In the genomic region with DNA sequence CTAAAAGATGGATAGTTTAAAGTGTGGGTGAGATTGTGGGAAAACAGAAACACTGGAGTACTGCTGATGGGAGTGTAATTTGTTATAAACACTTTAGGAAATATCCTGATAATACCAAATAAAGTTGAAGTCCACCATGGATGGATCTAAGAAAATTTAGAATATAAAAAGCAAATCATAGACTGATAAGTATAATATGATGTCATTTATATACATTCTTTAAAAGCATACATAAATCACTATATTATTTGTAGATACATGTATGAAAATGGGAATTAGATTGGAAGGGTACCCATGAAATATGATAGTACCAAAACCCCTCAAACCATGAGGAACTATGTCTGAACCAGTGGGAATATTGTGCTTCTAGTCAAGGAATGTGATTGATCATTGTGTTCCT, we compare ENCODE assay signal across 1 cellular context.
TF ChIP-seq lines count a peak whose summit lies in the region.

No MANE protein-coding gene starts in this region.

TF ChIP-seq in SK-N-SH, 30 proteins besides CTCF, POLR2A, EP300 and RAD21:
- TF ChIP-seq CHD2 (IDR thresholded peaks at IDR 0.05; ENCODE audit: low read length, partially characterized antibody), result no peak
- TF ChIP-seq, protein P1, sequence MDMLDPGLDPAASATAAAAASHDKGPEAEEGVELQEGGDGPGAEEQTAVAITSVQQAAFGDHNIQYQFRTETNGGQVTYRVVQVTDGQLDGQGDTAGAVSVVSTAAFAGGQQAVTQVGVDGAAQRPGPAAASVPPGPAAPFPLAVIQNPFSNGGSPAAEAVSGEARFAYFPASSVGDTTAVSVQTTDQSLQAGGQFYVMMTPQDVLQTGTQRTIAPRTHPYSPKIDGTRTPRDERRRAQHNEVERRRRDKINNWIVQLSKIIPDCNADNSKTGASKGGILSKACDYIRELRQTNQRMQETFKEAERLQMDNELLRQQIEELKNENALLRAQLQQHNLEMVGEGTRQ (IDR thresholded peaks at IDR 0.05; ENCODE audit: borderline replicate concordance, low read depth, low read length), result no peak
- TF ChIP-seq GABPA (IDR thresholded peaks at IDR 0.05; ENCODE audit: low read depth), result no peak
- no peak for TF ChIP-seq JUND (IDR thresholded peaks at IDR 0.05)
- TF ChIP-seq, protein P2, sequence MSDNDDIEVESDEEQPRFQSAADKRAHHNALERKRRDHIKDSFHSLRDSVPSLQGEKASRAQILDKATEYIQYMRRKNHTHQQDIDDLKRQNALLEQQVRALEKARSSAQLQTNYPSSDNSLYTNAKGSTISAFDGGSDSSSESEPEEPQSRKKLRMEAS (IDR thresholded peaks at IDR 0.05; ENCODE audit: low read depth), result no peak
- TF ChIP-seq EZH2phosphoT487 (IDR thresholded peaks at IDR 0.05; ENCODE audit: borderline replicate concordance, low read depth), result no peak
- TF ChIP-seq NFIC (IDR thresholded peaks at IDR 0.05; ENCODE audit: borderline replicate concordance), result no peak
- no peak for TF ChIP-seq TAF1 (IDR thresholded peaks at IDR 0.05; ENCODE audit: borderline replicate concordance, low read depth, low read length)
- TF ChIP-seq, protein P3, sequence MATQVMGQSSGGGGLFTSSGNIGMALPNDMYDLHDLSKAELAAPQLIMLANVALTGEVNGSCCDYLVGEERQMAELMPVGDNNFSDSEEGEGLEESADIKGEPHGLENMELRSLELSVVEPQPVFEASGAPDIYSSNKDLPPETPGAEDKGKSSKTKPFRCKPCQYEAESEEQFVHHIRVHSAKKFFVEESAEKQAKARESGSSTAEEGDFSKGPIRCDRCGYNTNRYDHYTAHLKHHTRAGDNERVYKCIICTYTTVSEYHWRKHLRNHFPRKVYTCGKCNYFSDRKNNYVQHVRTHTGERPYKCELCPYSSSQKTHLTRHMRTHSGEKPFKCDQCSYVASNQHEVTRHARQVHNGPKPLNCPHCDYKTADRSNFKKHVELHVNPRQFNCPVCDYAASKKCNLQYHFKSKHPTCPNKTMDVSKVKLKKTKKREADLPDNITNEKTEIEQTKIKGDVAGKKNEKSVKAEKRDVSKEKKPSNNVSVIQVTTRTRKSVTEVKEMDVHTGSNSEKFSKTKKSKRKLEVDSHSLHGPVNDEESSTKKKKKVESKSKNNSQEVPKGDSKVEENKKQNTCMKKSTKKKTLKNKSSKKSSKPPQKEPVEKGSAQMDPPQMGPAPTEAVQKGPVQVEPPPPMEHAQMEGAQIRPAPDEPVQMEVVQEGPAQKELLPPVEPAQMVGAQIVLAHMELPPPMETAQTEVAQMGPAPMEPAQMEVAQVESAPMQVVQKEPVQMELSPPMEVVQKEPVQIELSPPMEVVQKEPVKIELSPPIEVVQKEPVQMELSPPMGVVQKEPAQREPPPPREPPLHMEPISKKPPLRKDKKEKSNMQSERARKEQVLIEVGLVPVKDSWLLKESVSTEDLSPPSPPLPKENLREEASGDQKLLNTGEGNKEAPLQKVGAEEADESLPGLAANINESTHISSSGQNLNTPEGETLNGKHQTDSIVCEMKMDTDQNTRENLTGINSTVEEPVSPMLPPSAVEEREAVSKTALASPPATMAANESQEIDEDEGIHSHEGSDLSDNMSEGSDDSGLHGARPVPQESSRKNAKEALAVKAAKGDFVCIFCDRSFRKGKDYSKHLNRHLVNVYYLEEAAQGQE (IDR thresholded peaks at IDR 0.05; ENCODE audit: low read depth, low read length), result no peak
- TF ChIP-seq, protein P4, sequence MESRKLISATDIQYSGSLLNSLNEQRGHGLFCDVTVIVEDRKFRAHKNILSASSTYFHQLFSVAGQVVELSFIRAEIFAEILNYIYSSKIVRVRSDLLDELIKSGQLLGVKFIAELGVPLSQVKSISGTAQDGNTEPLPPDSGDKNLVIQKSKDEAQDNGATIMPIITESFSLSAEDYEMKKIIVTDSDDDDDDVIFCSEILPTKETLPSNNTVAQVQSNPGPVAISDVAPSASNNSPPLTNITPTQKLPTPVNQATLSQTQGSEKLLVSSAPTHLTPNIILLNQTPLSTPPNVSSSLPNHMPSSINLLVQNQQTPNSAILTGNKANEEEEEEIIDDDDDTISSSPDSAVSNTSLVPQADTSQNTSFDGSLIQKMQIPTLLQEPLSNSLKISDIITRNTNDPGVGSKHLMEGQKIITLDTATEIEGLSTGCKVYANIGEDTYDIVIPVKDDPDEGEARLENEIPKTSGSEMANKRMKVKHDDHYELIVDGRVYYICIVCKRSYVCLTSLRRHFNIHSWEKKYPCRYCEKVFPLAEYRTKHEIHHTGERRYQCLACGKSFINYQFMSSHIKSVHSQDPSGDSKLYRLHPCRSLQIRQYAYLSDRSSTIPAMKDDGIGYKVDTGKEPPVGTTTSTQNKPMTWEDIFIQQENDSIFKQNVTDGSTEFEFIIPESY (IDR thresholded peaks at IDR 0.05; ENCODE audit: borderline replicate concordance, low read depth), result no peak
- TF ChIP-seq SMC3 (IDR thresholded peaks at IDR 0.05; ENCODE audit: low read depth, low read length), result no peak
- TF ChIP-seq RFX5 (IDR thresholded peaks at IDR 0.05; ENCODE audit: low read length), result no peak
- no peak for TF ChIP-seq SIN3A (IDR thresholded peaks at IDR 0.05; ENCODE audit: borderline replicate concordance, low read depth, low read length)
- no peak for TF ChIP-seq TEAD4 (IDR thresholded peaks at IDR 0.05; ENCODE audit: borderline replicate concordance, insufficient read depth)
- no peak for TF ChIP-seq FOXM1 (IDR thresholded peaks at IDR 0.05; ENCODE audit: low read depth)
- no peak for TF ChIP-seq RCOR1 (IDR thresholded peaks at IDR 0.05; ENCODE audit: low read length)
- TF ChIP-seq FOSL2 (IDR thresholded peaks at IDR 0.05; ENCODE audit: borderline replicate concordance, low read depth), result no peak
- TF ChIP-seq ELF1 (IDR thresholded peaks at IDR 0.05), result no peak
- no peak for TF ChIP-seq FOXJ3 (CRISPR knock-in tag; IDR thresholded peaks at IDR 0.05)
- TF ChIP-seq, protein P5, sequence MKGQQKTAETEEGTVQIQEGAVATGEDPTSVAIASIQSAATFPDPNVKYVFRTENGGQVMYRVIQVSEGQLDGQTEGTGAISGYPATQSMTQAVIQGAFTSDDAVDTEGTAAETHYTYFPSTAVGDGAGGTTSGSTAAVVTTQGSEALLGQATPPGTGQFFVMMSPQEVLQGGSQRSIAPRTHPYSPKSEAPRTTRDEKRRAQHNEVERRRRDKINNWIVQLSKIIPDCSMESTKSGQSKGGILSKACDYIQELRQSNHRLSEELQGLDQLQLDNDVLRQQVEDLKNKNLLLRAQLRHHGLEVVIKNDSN (IDR thresholded peaks at IDR 0.05; ENCODE audit: borderline replicate concordance, low read depth), result no peak
